ENCODE assay signal across 8 cellular contexts in the genomic region with DNA sequence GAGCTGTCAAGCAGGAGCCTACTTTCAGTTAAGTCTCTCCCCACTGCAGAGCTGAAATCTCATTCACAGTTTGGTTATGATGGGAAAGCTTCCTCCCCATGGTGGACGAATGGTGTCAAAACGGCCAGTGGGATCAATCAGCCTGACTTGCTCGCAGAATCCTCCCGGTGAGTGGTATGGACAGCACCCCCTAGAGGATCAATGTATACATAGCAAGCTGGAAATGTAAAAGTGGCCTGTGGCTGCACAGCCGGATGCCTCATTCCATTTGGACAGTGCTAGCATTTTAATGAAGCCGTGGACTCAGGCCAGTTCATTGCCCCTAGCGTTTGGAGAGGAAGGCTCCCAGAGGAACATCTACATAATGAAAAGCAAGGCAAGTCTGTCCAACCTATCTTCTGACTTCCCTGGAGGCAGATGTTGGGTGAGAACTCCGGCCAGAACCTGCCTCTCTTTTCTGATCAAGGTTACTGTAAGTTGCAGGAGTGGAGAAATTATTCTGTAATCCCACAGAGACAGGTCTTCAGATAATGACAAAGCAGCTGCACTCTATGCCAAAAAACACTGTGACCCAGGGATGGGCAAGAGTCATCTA.
A peak's percentile ranks its signal among the peaks of the same experiment; 100 is the strongest.
DNase-seq lines count a peak whose midpoint lies in the region; ATAC-seq and TF ChIP-seq lines count a peak whose summit lies in the region.

No MANE protein-coding gene starts in this region.

- H3K36me3 ChIP-seq in testis (ENCODE audit: low read depth, missing control alignments) (no peaks in the 10 kb centered on the region), esophagus squamous epithelium (no peaks in the 10 kb centered on the region)

- H3K27me3 ChIP-seq in testis (no peaks in the 10 kb centered on the region), esophagus squamous epithelium (no peaks in the 10 kb centered on the region)

- no peaks in the 10 kb centered on the region for H3K36me3 Mint-ChIP-seq in HFFc6 (ENCODE audit: low read depth)

- H3K9me3 ChIP-seq in testis, result no peaks in the 10 kb centered on the region
- H3K9me3 ChIP-seq in esophagus squamous epithelium, result no peaks in the 10 kb centered on the region

- H3K27ac ChIP-seq in testis (no peak overlapping the region), esophagus squamous epithelium (no peak overlapping the region)

- no peak for TF ChIP-seq POLR2A in testis (IDR thresholded peaks at IDR 0.05)
- no peak for TF ChIP-seq POLR2A in esophagus squamous epithelium (IDR thresholded peaks at IDR 0.05)

- WGBS in testis, 2 donors, result 26 to 45% methylated on average over 4 to 8 of the region's 8 CpGs
- WGBS in esophagus squamous epithelium, 2 donors, result 23 to 48% methylated on average over 8 of the region's 8 CpGs

- H3K4me3 ChIP-seq in testis (no peak overlapping the region), esophagus squamous epithelium (no peak overlapping the region)

- no peaks in the 10 kb centered on the region for H3K4me1 ChIP-seq in testis
- no peaks in the 10 kb centered on the region for H3K4me1 ChIP-seq in esophagus squamous epithelium

- peak; percentile 11 for DNase-seq in COLO668 (lab: John Stamatoyannopoulos, UW; ENCODE audit: unreplicated experiment)
- peak; percentile 31 for DNase-seq in HFFc6
- DNase-seq in RPMI7951 (ENCODE audit: low read depth), result peak; percentile 80
- DNase-seq in globus pallidus (ENCODE audit: low spot score), result peak; percentile 63
- peak; percentile 37 for DNase-seq in testis
- DNase-seq in esophagus squamous epithelium (lab: John Stamatoyannopoulos, UW), result no peak
- no peak for DNase-seq in cerebellar nuclear complex (lab: John Stamatoyannopoulos, UW)

- TF ChIP-seq CTCF in HFFc6 (IDR thresholded peaks at IDR 0.05) (peak; percentile 87), testis (IDR thresholded peaks at IDR 0.05) (peak in 2 of 3 experiments; percentile 28 to 68), esophagus squamous epithelium (IDR thresholded peaks at IDR 0.05) (peak in 1 of 6 experiments; percentile 27)

- intact Hi-C loops in testis (cut with DNase I; ENCODE audit: low total_unique reads) (no loop called here), esophagus squamous epithelium (cut with DNase I) (no loop called here)

- no peaks in the 10 kb centered on the region; the same call in 1 of the 2 replicates for H3K27me3 Mint-ChIP-seq in HFFc6 (ENCODE audit: insufficient read depth)

- H3K9me3 Mint-ChIP-seq in HFFc6, result no peaks in the 10 kb centered on the region

- no peak for ATAC-seq in HG02763 (IDR thresholded peaks at IDR 0.05; ENCODE audit: unreplicated experiment)

- H3K27ac Mint-ChIP-seq in HFFc6, result no peak overlapping the region

- no peak overlapping the region for H3K4me3 Mint-ChIP-seq in HFFc6

- H3K4me1 Mint-ChIP-seq in HFFc6 (ENCODE audit: low read depth), result peaks cover 29% of the 10 kb centered on the region

Comparison
In these comparisons a context has a peak if more than half of its experiments do, and no peak if none do; other contexts are left out.
1. DNase-seq: peak in COLO668 (single experiment), HFFc6 (single experiment), RPMI7951 (single experiment), globus pallidus (single experiment) and testis (single experiment); none in esophagus squamous epithelium (single experiment) and cerebellar nuclear complex (0 of 2).